ENCODE assay signal across 8 cellular contexts in genomic region chr12:6778571-6779550, GRCh38. TPM values are rescaled to one million over a fixed set of nuclear protein-coding genes. Genes with fewer than 3 reads are reported as not detected.
A peak's percentile ranks its signal among the peaks of the same experiment; 100 is the strongest.
DNase-seq lines count a peak whose midpoint lies in the region; TF ChIP-seq lines count a peak whose summit lies in the region.

No MANE protein-coding gene starts in this region.

- H3K27me3 ChIP-seq in thymus (ENCODE audit: control insufficient read depth, insufficient read depth), result peaks cover 6% of the 10 kb centered on the region

- H3K27ac Mint-ChIP-seq in activated naive CD8-positive, alpha-beta T cell treated with anti-CD3 and anti-CD28 coated beads for 36 hours, result peak overlapping the region; percentile 80
- peak overlapping the region; percentile 80 for H3K27ac Mint-ChIP-seq in osteocyte (ENCODE audit: unreplicated experiment)

- peaks cover 79% of the 10 kb centered on the region for H3K4me1 Mint-ChIP-seq in activated naive CD8-positive, alpha-beta T cell treated with anti-CD3 and anti-CD28 coated beads for 36 hours
- peaks cover 13% of the 10 kb centered on the region for H3K4me1 Mint-ChIP-seq in osteocyte (ENCODE audit: unreplicated experiment)

- CTCF ChIA-PET in HEK293T (lab: Yijun Ruan, JAX), result interaction anchor here (0.6 to 5.5 kb wide), 10 partner anchors 8 to 172 kb away, joined by 3 to 26 read pairs (median 4); partner anchors contain the start of genes COPS7A, MLF2, PTMS and USP5

- peaks cover 39% of the 10 kb centered on the region for H3K27me3 Mint-ChIP-seq in activated naive CD8-positive, alpha-beta T cell treated with anti-CD3 and anti-CD28 coated beads for 36 hours
- H3K27me3 Mint-ChIP-seq in osteocyte (ENCODE audit: unreplicated experiment), result no peaks in the 10 kb centered on the region

- in situ Hi-C loops in G401 (cut with HindIII; ENCODE audit: low sequenced_read_pairs), result no loop called here

- intact Hi-C loops in head of caudate nucleus (cut with DNase I), result loop anchor here (1.0 kb wide), 1 partner anchor 26 kb away; the partner anchor contains the start of gene MLF2

- H3K36me3 ChIP-seq in thymus (ENCODE audit: control insufficient read depth, insufficient read depth), result no peaks in the 10 kb centered on the region

- POLR2A ChIA-PET in HEK293T (lab: Yijun Ruan, JAX), result interaction anchor here (0.8 to 3.5 kb wide), 4 partner anchors 12 to 55 kb away, joined by 6 to 40 read pairs (median 26); partner anchors contain the start of genes COPS7A, MLF2 and PTMS

- H3K9me3 ChIP-seq in thymus (ENCODE audit: control insufficient read depth), result no peaks in the 10 kb centered on the region

- peak overlapping the region; percentile 47 for H3K4me3 ChIP-seq in thymus (ENCODE audit: low read length)

- 5% methylated on average over 35 of the region's 35 CpGs for WGBS in thymus

- peak; percentile 96 for TF ChIP-seq CTCF in osteocyte (IDR thresholded peaks at IDR 0.05)

- no peaks in the 10 kb centered on the region for H3K9me3 Mint-ChIP-seq in activated naive CD8-positive, alpha-beta T cell treated with anti-CD3 and anti-CD28 coated beads for 36 hours
- no peaks in the 10 kb centered on the region for H3K9me3 Mint-ChIP-seq in osteocyte (ENCODE audit: unreplicated experiment)

- peak; percentile 97 for DNase-seq in G401 (ENCODE audit: low spot score)
- peak; percentile 87 for DNase-seq in HEK293T (ENCODE audit: extremely low spot score)
- peak; percentile 93 for DNase-seq in NCI-H128 (lab: John Stamatoyannopoulos, UW; ENCODE audit: unreplicated experiment)
- DNase-seq in SKM-1 treated with dmso at 0.1 percent for 144 hours (lab: John Stamatoyannopoulos, UW; ENCODE audit: unreplicated experiment), result peak; percentile 57
- DNase-seq in activated naive CD8-positive, alpha-beta T cell treated with anti-CD3 and anti-CD28 coated beads for 36 hours, result peak; percentile 87
- DNase-seq in head of caudate nucleus, result peak; percentile 87 to 97 (median 92)
- DNase-seq in osteocyte (ENCODE audit: extremely low spot score, unreplicated experiment), result peak; percentile 97

- H3K4me1 ChIP-seq in thymus (ENCODE audit: control insufficient read depth, insufficient read depth, low read length), result peaks cover 62% of the 10 kb centered on the region

- H3K4me3 Mint-ChIP-seq in activated naive CD8-positive, alpha-beta T cell treated with anti-CD3 and anti-CD28 coated beads for 36 hours, result peak overlapping the region; percentile 79
- H3K4me3 Mint-ChIP-seq in osteocyte (ENCODE audit: unreplicated experiment), result peak overlapping the region; percentile 76

- H3K27ac ChIP-seq in thymus (ENCODE audit: low read depth), result peak overlapping the region; percentile 87

- peaks cover 45% of the 10 kb centered on the region for H3K36me3 Mint-ChIP-seq in activated naive CD8-positive, alpha-beta T cell treated with anti-CD3 and anti-CD28 coated beads for 36 hours
- H3K36me3 Mint-ChIP-seq in osteocyte (ENCODE audit: unreplicated experiment), result peaks cover 3% of the 10 kb centered on the region

TF ChIP-seq in HEK293T, 16 proteins besides CTCF, POLR2A, EP300 and RAD21:
- TF ChIP-seq CTBP1 (IDR thresholded peaks at IDR 0.05; ENCODE audit: borderline replicate concordance), result no peak
- TF ChIP-seq L3MBTL2 (conservative IDR thresholded peaks at IDR 0.05), result peak; percentile 70

RNA-seq across cellular contexts. Expression of gene LAG3, which starts 6.5 kb away (rescaled TPM):
- 0.31 and 0.58 TPM in 2 replicates for total RNA-seq in G401 (2014; rRNA removed; shearing (Covaris generic))
- total RNA-seq in activated naive CD8-positive, alpha-beta T cell treated with anti-CD3 and anti-CD28 coated beads for 36 hours, result 10 to 100 TPM; 64.8 to 67.7 TPM
- total RNA-seq in osteocyte, result 1.1 and 2.5 TPM in 2 replicates
- 4.8 TPM for polyA plus RNA-seq in thymus

RNA-seq across cellular contexts. Expression of gene CD4, which starts 10.5 kb away (rescaled TPM):
- total RNA-seq in G401 (2014; rRNA removed; shearing (Covaris generic)), result 0.34 and 1.3 TPM in 2 replicates
- 1 to 10 TPM; 2.2 to 2.5 TPM for total RNA-seq in activated naive CD8-positive, alpha-beta T cell treated with anti-CD3 and anti-CD28 coated beads for 36 hours
- total RNA-seq in osteocyte, result 0.60 and 0.62 TPM in 2 replicates
- polyA plus RNA-seq in thymus, result 50.9 TPM

RNA-seq across cellular contexts. Expression of gene PTMS, which starts 12.7 kb away (rescaled TPM):
- 259 and 267 TPM in 2 replicates for total RNA-seq in G401 (2014; rRNA removed; shearing (Covaris generic))
- 10 to 100 TPM; 23.3 to 25.1 TPM for total RNA-seq in activated naive CD8-positive, alpha-beta T cell treated with anti-CD3 and anti-CD28 coated beads for 36 hours
- total RNA-seq in osteocyte, result 501 and 554 TPM in 2 replicates
- polyA plus RNA-seq in thymus, result 186 TPM

RNA-seq across cellular contexts. Expression of gene MLF2, which starts 25.9 kb away (rescaled TPM):
- total RNA-seq in G401 (2014; rRNA removed; shearing (Covaris generic)), result 342 and 364 TPM in 2 replicates
- 100 to 1,000 TPM; 134 to 141 TPM for total RNA-seq in activated naive CD8-positive, alpha-beta T cell treated with anti-CD3 and anti-CD28 coated beads for 36 hours
- total RNA-seq in osteocyte, result 141 and 162 TPM in 2 replicates
- 131 TPM for polyA plus RNA-seq in thymus

RNA-seq across cellular contexts. Expression of gene GPR162, which starts 42.8 kb away (rescaled TPM):
- 37.7 and 59.0 TPM in 2 replicates for total RNA-seq in G401 (2014; rRNA removed; shearing (Covaris generic))
- total RNA-seq in activated naive CD8-positive, alpha-beta T cell treated with anti-CD3 and anti-CD28 coated beads for 36 hours, result under 1 TPM; 0.54 to 0.76 TPM
- total RNA-seq in osteocyte, result 11.5 and 12.0 TPM in 2 replicates
- 4.4 TPM for polyA plus RNA-seq in thymus

Comparison
In these comparisons a context has a peak if more than half of its experiments do, and no peak if none do; other contexts are left out.
1. Peak in every context shown above with its lines: DNase-seq, H3K4me3 ChIP-seq and H3K27ac ChIP-seq.
2. RNA of gene LAG3, which starts 6.5 kb away (total RNA-seq): 64.8 to 67.7 TPM in activated naive CD8-positive, alpha-beta T cell treated with anti-CD3 and anti-CD28 coated beads for 36 hours; 1.1 to 2.5 TPM in osteocyte and 0.31 to 0.58 TPM in G401; every median in the first group is over 10 times any median in the second.